Comparison of ENCODE assay signal across 40 cellular contexts in genomic region chr10:17086865-17087264, GRCh38.
"Had no signal": no experiment of that assay in that cellular context is flagged by ENCODE, and none has a peak within 500 bp of the region (broad histone marks: within the 10 kb centered on the region; RNA-seq: fewer than 3 reads in every experiment).

No MANE protein-coding gene starts in this region.

- H3K27me3 Mint-ChIP-seq: activated naive CD4-positive, alpha-beta T cell treated with anti-CD3 and anti-CD28 coated beads, Interleukin-2, amount 10 ng/mL, durations not matched to agents 7 days and 5 days; activated naive CD4-positive, alpha-beta T cell treated with anti-CD3 and anti-CD28 coated beads, Interleukin-2, amount 50 U/mL, for 24 hours; activated naive CD8-positive, alpha-beta T cell; activated naive CD8-positive, alpha-beta T cell treated with anti-CD3 and anti-CD28 coated beads for 36 hours; activated naive CD8-positive, alpha-beta T cell treated with anti-CD3 and anti-CD28 coated beads, Interleukin-2, amount 10 ng/mL, durations not matched to agents 7 days and 5 days; activated naive CD8-positive, alpha-beta T cell treated with anti-CD3 and anti-CD28 coated beads, Interleukin-2, amount 50 U/mL, for 24 hours; activated T-cell treated with anti-CD3 and anti-CD28 coated beads, Interleukin-2, amount 50 U/mL, for 24 hours; activated T-helper 17 cell treated with anti-CD3 and anti-CD28 coated beads, Interleukin-2, amount 50 U/mL, for 72 hours; brain; central memory CD8-positive, alpha-beta T cell had no signal

- DNase-seq: activated effector memory CD4-positive, alpha-beta T cell treated with anti-CD3 and anti-CD28 coated beads, Interleukin-2, amount 50 U/mL, for 16 hours; activated effector memory CD4-positive, alpha-beta T cell treated with Interleukin-2 at 50 U/mL for 16 hours; activated gamma-delta T cell; activated gamma-delta T cell treated with Interleukin-2 at 50 U/mL for 16 hours; activated naive CD4-positive, alpha-beta T cell; activated naive CD4-positive, alpha-beta T cell treated with anti-CD3 and anti-CD28 coated beads for 36 hours; activated naive CD4-positive, alpha-beta T cell treated with anti-CD3 and anti-CD28 coated beads, Interleukin-2, amount 10 ng/mL, durations not matched to agents 7 days and 5 days; activated naive CD4-positive, alpha-beta T cell treated with anti-CD3 and anti-CD28 coated beads, Interleukin-2, amount 50 U/mL, for 16 hours; activated naive CD4-positive, alpha-beta T cell treated with Interleukin-2 at 50 U/mL for 16 hours; activated naive CD8-positive, alpha-beta T cell treated with anti-CD3 and anti-CD28 coated beads for 36 hours; activated naive CD8-positive, alpha-beta T cell treated with anti-CD3 and anti-CD28 coated beads, Interleukin-2, amount 10 ng/mL, durations not matched to agents 7 days and 5 days; activated naive CD8-positive, alpha-beta T cell treated with anti-CD3 and anti-CD28 coated beads, Interleukin-2, amount 50 U/mL, for 24 hours; activated T-cell treated with anti-CD3 and anti-CD28 coated beads, Interleukin-2, amount 50 U/mL, for 1 hour; activated T-cell treated with anti-CD3 and anti-CD28 coated beads, Interleukin-2, amount 50 U/mL, for 24 hours; activated T-cell treated with anti-CD3 and anti-CD28 coated beads, Interleukin-2, amount 50 U/mL, for 4 hours; activated T-cell treated with anti-CD3 and anti-CD28 coated beads, Interleukin-2, amount 50 U/mL, for 48 hours; activated T-cell treated with anti-CD3 and anti-CD28 coated beads, Interleukin-2, amount 50 U/mL, for 72 hours; adrenal gland; amniotic stem cell; amygdala; anterior cingulate cortex; aorta; body of pancreas; brain microvascular endothelial cell; caudate nucleus; central memory CD4-positive, alpha-beta T cell; cerebellar nuclear complex had no signal

- H3K9me3 ChIP-seq: adrenal gland, ascending aorta, body of pancreas, breast epithelium had no signal

- H3K4me1 Mint-ChIP-seq: activated naive CD4-positive, alpha-beta T cell treated with anti-CD3 and anti-CD28 coated beads, Interleukin-2, amount 50 U/mL, for 24 hours had no signal

- H3K4me3 Mint-ChIP-seq: activated naive CD4-positive, alpha-beta T cell treated with anti-CD3 and anti-CD28 coated beads for 36 hours; activated naive CD4-positive, alpha-beta T cell treated with anti-CD3 and anti-CD28 coated beads, Interleukin-2, amount 10 ng/mL, durations not matched to agents 7 days and 5 days; activated naive CD4-positive, alpha-beta T cell treated with anti-CD3 and anti-CD28 coated beads, Interleukin-2, amount 50 U/mL, for 24 hours; activated naive CD8-positive, alpha-beta T cell; activated naive CD8-positive, alpha-beta T cell treated with anti-CD3 and anti-CD28 coated beads for 36 hours; activated naive CD8-positive, alpha-beta T cell treated with anti-CD3 and anti-CD28 coated beads, Interleukin-2, amount 10 ng/mL, durations not matched to agents 7 days and 5 days; activated naive CD8-positive, alpha-beta T cell treated with anti-CD3 and anti-CD28 coated beads, Interleukin-2, amount 50 U/mL, for 24 hours; activated T-cell treated with anti-CD3 and anti-CD28 coated beads, Interleukin-2, amount 50 U/mL, for 24 hours; activated T-cell treated with anti-CD3 and anti-CD28 coated beads, Interleukin-2, amount 50 U/mL, for 4 hours; activated T-cell treated with anti-CD3 and anti-CD28 coated beads, Interleukin-2, amount 50 U/mL, for 72 hours; activated T-helper 1 cell treated with anti-CD3 and anti-CD28 coated beads, Interleukin-12 subunit alpha, Interleukin-12 subunit beta, Interleukin-2, Interleukin-4 antibody, amounts not matched to agents 30 ng/mL and 10 ng/mL and 1 ng/mL, durations not matched to agents 14 hours and 24 hours and 36 hours; activated T-helper 17 cell treated with anti-CD3 and anti-CD28 coated beads, Interleukin-2, amount 50 U/mL, for 72 hours; brain; central memory CD8-positive, alpha-beta T cell had no signal

- H3K4me3 ChIP-seq: adrenal gland, ascending aorta, body of pancreas, breast epithelium, cardiac muscle cell had no signal

- FAIRE-seq: astrocyte, bronchial epithelial cell had no signal

- H3K4me1 ChIP-seq: adrenal gland, ascending aorta, body of pancreas, breast epithelium had no signal

- H3K27ac Mint-ChIP-seq: activated naive CD4-positive, alpha-beta T cell treated with anti-CD3 and anti-CD28 coated beads for 36 hours; activated naive CD4-positive, alpha-beta T cell treated with anti-CD3 and anti-CD28 coated beads, Interleukin-2, amount 10 ng/mL, durations not matched to agents 7 days and 5 days; activated naive CD4-positive, alpha-beta T cell treated with anti-CD3 and anti-CD28 coated beads, Interleukin-2, amount 50 U/mL, for 24 hours; activated naive CD4-positive, alpha-beta T cell treated with anti-CD3 and anti-CD28 coated beads, Interleukin-2, amount 50 U/mL, for 72 hours; activated naive CD8-positive, alpha-beta T cell; activated naive CD8-positive, alpha-beta T cell treated with anti-CD3 and anti-CD28 coated beads for 36 hours; activated naive CD8-positive, alpha-beta T cell treated with anti-CD3 and anti-CD28 coated beads, Interleukin-2, amount 10 ng/mL, durations not matched to agents 7 days and 5 days; activated naive CD8-positive, alpha-beta T cell treated with anti-CD3 and anti-CD28 coated beads, Interleukin-2, amount 50 U/mL, for 24 hours; activated T-cell treated with anti-CD3 and anti-CD28 coated beads, Interleukin-2, amount 50 U/mL, for 24 hours; activated T-cell treated with anti-CD3 and anti-CD28 coated beads, Interleukin-2, amount 50 U/mL, for 72 hours; activated T-helper 1 cell treated with anti-CD3 and anti-CD28 coated beads, Interleukin-12 subunit alpha, Interleukin-12 subunit beta, Interleukin-2, Interleukin-4 antibody, amounts not matched to agents 30 ng/mL and 10 ng/mL and 1 ng/mL, durations not matched to agents 14 hours and 24 hours and 36 hours; activated T-helper 17 cell treated with anti-CD3 and anti-CD28 coated beads, Interleukin-2, amount 50 U/mL, for 72 hours; activated T-helper 2 cell treated with anti-CD3 and anti-CD28 coated beads, Interferon-gamma antibody, Interleukin-2, Interleukin-4, amounts not matched to agents 10 μg/mL and 5 μg/mL and 100 μg/mL, durations not matched to agents 14 hours and 24 hours and 36 hours had no signal

- ATAC-seq: activated naive CD4-positive, alpha-beta T cell treated with anti-CD3 and anti-CD28 coated beads, Interleukin-2, amount 50 U/mL, for 72 hours; activated naive CD8-positive, alpha-beta T cell treated with anti-CD3 and anti-CD28 coated beads, Interleukin-2, amount 50 U/mL, for 24 hours; activated T-cell treated with anti-CD3 and anti-CD28 coated beads, Interleukin-2, amount 50 U/mL, for 4 hours; activated T-cell treated with anti-CD3 and anti-CD28 coated beads, Interleukin-2, amount 50 U/mL, for 72 hours; activated T-helper 17 cell treated with anti-CD3 and anti-CD28 coated beads, Interleukin-2, amount 50 U/mL, for 72 hours; body of pancreas had no signal

- H3K27ac ChIP-seq: adrenal gland, ascending aorta, body of pancreas, brain microvascular endothelial cell, breast epithelium, cardiac muscle cell had no signal

- H3K9me3 Mint-ChIP-seq: activated naive CD4-positive, alpha-beta T cell treated with anti-CD3 and anti-CD28 coated beads for 36 hours; activated naive CD4-positive, alpha-beta T cell treated with anti-CD3 and anti-CD28 coated beads, Interleukin-2, amount 10 ng/mL, durations not matched to agents 7 days and 5 days; activated naive CD4-positive, alpha-beta T cell treated with anti-CD3 and anti-CD28 coated beads, Interleukin-2, amount 50 U/mL, for 24 hours; activated naive CD8-positive, alpha-beta T cell treated with anti-CD3 and anti-CD28 coated beads for 36 hours; activated T-cell treated with anti-CD3 and anti-CD28 coated beads, Interleukin-2, amount 50 U/mL, for 24 hours; activated T-cell treated with anti-CD3 and anti-CD28 coated beads, Interleukin-2, amount 50 U/mL, for 4 hours; activated T-cell treated with anti-CD3 and anti-CD28 coated beads, Interleukin-2, amount 50 U/mL, for 72 hours; activated T-helper 1 cell treated with anti-CD3 and anti-CD28 coated beads, Interleukin-12 subunit alpha, Interleukin-12 subunit beta, Interleukin-2, Interleukin-4 antibody, amounts not matched to agents 30 ng/mL and 10 ng/mL and 1 ng/mL, durations not matched to agents 14 hours and 24 hours and 36 hours; activated T-helper 17 cell treated with anti-CD3 and anti-CD28 coated beads, Interleukin-2, amount 50 U/mL, for 72 hours; activated T-helper 2 cell treated with anti-CD3 and anti-CD28 coated beads, Interferon-gamma antibody, Interleukin-2, Interleukin-4, amounts not matched to agents 10 μg/mL and 5 μg/mL and 100 μg/mL, durations not matched to agents 14 hours and 24 hours and 36 hours; central memory CD8-positive, alpha-beta T cell had no signal

- H3K36me3 ChIP-seq: adrenal gland, ascending aorta, brain microvascular endothelial cell, breast epithelium, cardiac muscle cell had no signal

- H3K27me3 ChIP-seq: adrenal gland, ascending aorta, body of pancreas, brain microvascular endothelial cell, breast epithelium, cardiac muscle cell had no signal
